Comparison of ENCODE assay signal across 14 cellular contexts in the genomic region with DNA sequence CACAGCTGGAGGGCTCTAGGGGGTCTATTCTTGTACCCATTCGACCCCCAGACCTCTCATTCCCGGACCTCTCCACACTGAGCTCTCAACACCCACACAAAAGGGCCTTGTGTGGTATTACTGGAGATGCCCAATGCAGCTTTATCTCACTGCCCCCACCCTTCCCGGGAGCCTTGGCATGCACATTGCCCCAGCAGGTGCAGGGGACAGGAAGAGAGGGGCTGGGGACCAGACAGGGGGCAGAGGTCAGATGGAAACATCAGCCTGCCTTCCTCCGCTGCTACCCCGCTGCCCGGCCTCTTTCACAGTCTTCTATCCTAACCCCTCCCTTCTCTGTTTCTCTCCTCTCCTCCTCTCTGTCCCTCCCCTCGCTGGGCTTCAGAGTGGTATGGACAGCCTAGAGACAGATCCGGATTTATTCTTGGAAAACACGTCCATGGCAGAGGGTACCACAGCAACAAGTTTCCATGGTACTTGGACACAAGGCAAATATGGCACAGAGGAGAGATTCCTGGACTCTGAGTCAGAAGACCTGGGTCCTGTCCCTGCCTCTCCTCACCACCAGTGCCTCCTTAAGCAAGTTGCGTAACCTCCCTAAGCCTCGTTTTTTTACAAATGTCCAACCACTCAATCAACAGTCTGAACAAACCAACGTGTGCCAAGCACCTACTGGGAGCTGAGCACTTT. TPM values are rescaled to one million over a fixed set of nuclear protein-coding genes. Genes with fewer than 3 reads are reported as not detected.
A peak's percentile ranks its signal among the peaks of the same experiment; 100 is the strongest.
DNase-seq lines count a peak whose midpoint lies in the region; ATAC-seq and TF ChIP-seq lines count a peak whose summit lies in the region.
"Had no signal": no experiment of that assay in that cellular context is flagged by ENCODE, and none has a peak within 500 bp of the region (broad histone marks: within the 10 kb centered on the region; RNA-seq: fewer than 3 reads in every experiment).

No MANE protein-coding gene starts in this region.

- ATAC-seq in gastroesophageal sphincter, result peak; percentile 92

- TF ChIP-seq CTCF in gastroesophageal sphincter (IDR thresholded peaks at IDR 0.05) (peak in 2 of 4 experiments; percentile 4 to 26), tibial artery (IDR thresholded peaks at IDR 0.05) (peak in 1 of 2 experiments; percentile 24)

- WGBS in gastroesophageal sphincter (ENCODE audit: low coverage in 1 of 2), 2 donors, result 26 to 62% methylated on average over 4 to 11 of the region's 12 CpGs

- TF ChIP-seq EP300 in gastroesophageal sphincter (IDR thresholded peaks at IDR 0.05), result no peak

- no peak overlapping the region for H3K9ac ChIP-seq in adipocyte (ENCODE audit: low read length)

- H3K4me3 ChIP-seq in adipocyte (ENCODE audit: low read length) (no peak overlapping the region), gastroesophageal sphincter (no peak overlapping the region), tibial artery (no peak overlapping the region)
- H3K4me3 ChIP-seq: tibial nerve had no signal

- intact Hi-C loops in tibial artery (cut with DNase I; ENCODE audit: low total_unique reads), result loop anchor here (5.0 kb wide), 1 partner anchor 67 kb away; no protein-coding TSS in a partner anchor

- H3K27ac ChIP-seq in gastroesophageal sphincter, result peak overlapping the region; percentile 52 to 88 (median 83)
- peak overlapping the region; percentile 70 to 80 for H3K27ac ChIP-seq in tibial artery

- DNase-seq in SIG-M5 treated with dmso at 0.1 percent for 504 hours (lab: John Stamatoyannopoulos, UW; ENCODE audit: unreplicated experiment) (peak; percentile 1), SIG-M5 (lab: John Stamatoyannopoulos, UW) (no peak), adipocyte (ENCODE audit: low read depth) (peak; percentile 26), tibial artery (peak; percentile 55 to 81), NCI-H526 treated with DMSO at 0.1 percent for 48 hours (lab: John Stamatoyannopoulos, UW) (no peak), erythroblast (lab: John Stamatoyannopoulos, UW) (no peak), NCI-H1417 (lab: John Stamatoyannopoulos, UW) (no peak)
- DNase-seq: 8988T; Karpas-422; stimulated activated CD4-positive, alpha-beta T cell treated with anti-CD3 and anti-CD28 coated beads, Interleukin-12 subunit alpha, Interleukin-12 subunit beta, amount 100 ng/mL, for 4 hours; SW 1271 had no signal

- H3K36me3 ChIP-seq in adipocyte (ENCODE audit: control insufficient read depth, insufficient read depth, low read length, severe bottlenecking) (no peaks in the 10 kb centered on the region), gastroesophageal sphincter (no peaks in the 10 kb centered on the region), tibial artery (no peaks in the 10 kb centered on the region)
- H3K36me3 ChIP-seq: tibial nerve had no signal

- H3K4me1 ChIP-seq in adipocyte (ENCODE audit: control insufficient read depth, insufficient read depth, low read length), result no peaks in the 10 kb centered on the region
- peaks cover 3 to 39% (median 10%) of the 10 kb centered on the region in 3 donors for H3K4me1 ChIP-seq in gastroesophageal sphincter
- H3K4me1 ChIP-seq in tibial artery, result peaks cover 0 to 35% (median 25%) of the 10 kb centered on the region in 4 donors

- TF ChIP-seq POLR2A in gastroesophageal sphincter (IDR thresholded peaks at IDR 0.05) (no peak), erythroblast (IDR thresholded peaks at IDR 0.05; ENCODE audit: low read length) (no peak)

- H3K9me3 ChIP-seq in adipocyte (ENCODE audit: control insufficient read depth, low read length) (no peaks in the 10 kb centered on the region), gastroesophageal sphincter (no peaks in the 10 kb centered on the region), tibial artery (no peaks in the 10 kb centered on the region)
- H3K9me3 ChIP-seq: tibial nerve had no signal

- H3K27me3 ChIP-seq in adipocyte (replicated peaks; ENCODE audit: control insufficient read depth, insufficient read depth, low read length), result peaks cover 44% of the 10 kb centered on the region
- no peaks in the 10 kb centered on the region for H3K27me3 ChIP-seq in gastroesophageal sphincter
- H3K27me3 ChIP-seq in tibial artery, result no peaks in the 10 kb centered on the region

RNA-seq across cellular contexts. Expression of a gene that starts 8.3 kb away (rescaled TPM):
- total RNA-seq in gastroesophageal sphincter, result 100 to 1,000 TPM in 1 of 4 donors, 10 to 100 TPM in 3; 24.1 to 120 (median 43.3) TPM
- total RNA-seq: dermis microvascular lymphatic vessel endothelial cell had no signal

Comparison
In these comparisons a context has a peak if more than half of its experiments do, and no peak if none do; other contexts are left out.
1. DNase-seq: peak in SIG-M5 treated with dmso at 0.1 percent for 504 hours (single experiment), adipocyte (single experiment) and tibial artery (2 of 2); none in SIG-M5 (single experiment), NCI-H526 treated with DMSO at 0.1 percent for 48 hours (single experiment), erythroblast (0 of 2) and NCI-H1417 (0 of 3).